In genomic region chr7:127870231-127870907, GRCh38 we compare ENCODE assay signal across 12 cellular contexts.
DNase-seq lines count a peak whose midpoint lies in the region; ATAC-seq and TF ChIP-seq lines count a peak whose summit lies in the region.
"Had no signal": no experiment of that assay in that cellular context is flagged by ENCODE, and none has a peak within 500 bp of the region (broad histone marks: within the 10 kb centered on the region; RNA-seq: fewer than 3 reads in every experiment).

No MANE protein-coding gene starts in this region.

- intact Hi-C loops in Right ventricle myocardium inferior (cut with DNase I) = no loop called here

- no peaks in the 10 kb centered on the region for H3K36me3 ChIP-seq in neutrophil

- peak; percentile 46 to 52 for DNase-seq in Kasumi-1 (lab: John Stamatoyannopoulos, UW)
- DNase-seq in Right ventricle myocardium inferior (ENCODE audit: missing footprints) = no peak
- DNase-seq in D341Med (ENCODE audit: low spot score) = no peak
- DNase-seq in activated CD4-positive, alpha-beta T cell treated with anti-CD3 and anti-CD28 coated beads for 48 hours = no peak
- DNase-seq: activated CD8-positive, alpha-beta memory T cell treated with anti-CD3 and anti-CD28 coated beads, Interleukin-2, amount 10 ng/mL, durations not matched to agents 7 days and 5 days; NCI-H446 treated with DMSO at 0.1 percent for 48 hours; stimulated activated naive CD8-positive, alpha-beta T cell treated with anti-CD3 and anti-CD28 coated beads, Interleukin-15, amount 100 ng/mL, for 72 hours had no signal

- ATAC-seq in GM19324 (IDR thresholded peaks at IDR 0.05; ENCODE audit: low FRiP score, unreplicated experiment) = peak; percentile 46
- ATAC-seq in HG02798 (IDR thresholded peaks at IDR 0.05; ENCODE audit: poor library complexity, unreplicated experiment) = peak; percentile 77
- ATAC-seq in Right ventricle myocardium inferior = no peak
- ATAC-seq: activated CD8-positive, alpha-beta memory T cell treated with anti-CD3 and anti-CD28 coated beads, Interleukin-2, amount 10 ng/mL, durations not matched to agents 7 days and 5 days; K562; natural killer cell treated with Interleukin-12 subunit alpha and Interleukin-12 subunit beta and Interleukin-15 and Interleukin-18, amount 100 ng/mL, for 72 hours; stimulated activated naive CD8-positive, alpha-beta T cell treated with anti-CD3 and anti-CD28 coated beads, Interleukin-15, amount 100 ng/mL, for 72 hours had no signal

- H3K27ac ChIP-seq in neutrophil = peak overlapping the region; percentile 47

- peaks cover 26 to 29% of the 10 kb centered on the region in 2 experiments for H3K4me1 ChIP-seq in neutrophil (ENCODE audit: control insufficient read depth in 1 of 2, insufficient read depth in 1 of 2, low read depth in 1 of 2, low read length in 1 of 2)

- H3K9me3 ChIP-seq in neutrophil = no peaks in the 10 kb centered on the region

- TF ChIP-seq CTCF in neutrophil (IDR thresholded peaks at IDR 0.05) = no peak

- H3K27me3 ChIP-seq in neutrophil = no peaks in the 10 kb centered on the region

- peak overlapping the region in 1 of 2 experiments; percentile 1 for H3K4me3 ChIP-seq in neutrophil (ENCODE audit: low read depth in 1 of 2, low read length in 1 of 2)
- H3K4me3 ChIP-seq: K562 had no signal

Comparison
In these comparisons a context has a peak if more than half of its experiments do, and no peak if none do; other contexts are left out.
1. DNase-seq: peak in Kasumi-1 (2 of 2); none in Right ventricle myocardium inferior (single experiment), D341Med (single experiment) and activated CD4-positive, alpha-beta T cell treated with anti-CD3 and anti-CD28 coated beads for 48 hours (single experiment).